In the genomic region with DNA sequence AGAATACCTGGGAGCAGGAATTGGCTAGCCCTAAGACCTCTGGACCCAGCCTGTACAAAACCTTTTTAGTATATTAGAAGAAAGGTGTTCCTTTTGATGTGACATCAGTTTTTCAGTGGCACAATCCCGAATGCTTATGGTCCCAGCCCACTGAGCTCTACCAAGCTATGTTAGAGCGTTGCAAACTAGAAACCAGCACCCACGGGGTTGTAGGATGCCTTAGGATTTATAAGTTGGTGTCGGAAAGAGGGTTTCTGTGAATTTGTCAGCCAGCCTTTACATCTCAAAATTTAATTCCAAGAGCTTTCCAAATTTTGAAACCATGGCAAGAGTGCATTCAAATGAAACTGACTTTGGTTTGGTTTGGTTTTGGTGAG, we compare ENCODE assay signal across 8 cellular contexts. TPM values are rescaled to one million over a fixed set of nuclear protein-coding genes. Genes with fewer than 3 reads are reported as not detected.
A peak's percentile ranks its signal among the peaks of the same experiment; 100 is the strongest.
DNase-seq lines count a peak whose midpoint lies in the region; ATAC-seq and TF ChIP-seq lines count a peak whose summit lies in the region.

No MANE protein-coding gene starts in this region.

- TF ChIP-seq CTCF in WTC11 (IDR thresholded peaks at IDR 0.05): no peak

- H3K4me3 ChIP-seq in right cardiac atrium (ENCODE audit: low read length): peak overlapping the region; percentile 81

- peak; percentile 48 for DNase-seq in DMS 273 treated with DMSO at 0.1 percent for 48 hours (lab: John Stamatoyannopoulos, UW)
- DNase-seq in DMS 273 (lab: John Stamatoyannopoulos, UW; ENCODE audit: unreplicated experiment): no peak
- no peak for DNase-seq in WTC11 (ENCODE audit: low spot score)
- no peak for DNase-seq in right cardiac atrium
- DNase-seq in NCI-H1092 treated with DMSO at 0.1 percent for 48 hours (lab: John Stamatoyannopoulos, UW): no peak
- no peak for DNase-seq in COLO829 (ENCODE audit: low spot score)

- H3K27ac Mint-ChIP-seq in WTC11: no peak overlapping the region
- H3K27ac Mint-ChIP-seq in stimulated activated memory B cell treated with anti-CD40 and anti-IgM and Interleukin-4, amounts not matched to agents 10 μg/mL and 1 μg/mL and 100 μg/mL, for 72 hours: no peak overlapping the region

- H3K4me1 ChIP-seq in right cardiac atrium (ENCODE audit: control insufficient read depth, insufficient read depth, low read length): no peaks in the 10 kb centered on the region

- H3K27me3 Mint-ChIP-seq in WTC11 (ENCODE audit: low read depth): peaks cover 51% of the 10 kb centered on the region
- H3K27me3 Mint-ChIP-seq in stimulated activated memory B cell treated with anti-CD40 and anti-IgM and Interleukin-4, amounts not matched to agents 10 μg/mL and 1 μg/mL and 100 μg/mL, for 72 hours: no peaks in the 10 kb centered on the region

- ATAC-seq in HG03025 (IDR thresholded peaks at IDR 0.05; ENCODE audit: low FRiP score, unreplicated experiment) (peak; percentile 11), WTC11 (peak; percentile 8), right cardiac atrium (peak; percentile 32 to 42)
- no peak for ATAC-seq in stimulated activated memory B cell treated with anti-CD40 and anti-IgM and Interleukin-4, amounts not matched to agents 10 μg/mL and 1 μg/mL and 100 μg/mL, for 72 hours

- intact Hi-C loops in right cardiac atrium (cut with DNase I): no loop called here

- no peak overlapping the region for H3K27ac ChIP-seq in right cardiac atrium (ENCODE audit: low read length)

- peaks cover 18% of the 10 kb centered on the region for H3K4me1 Mint-ChIP-seq in WTC11
- H3K4me1 Mint-ChIP-seq in stimulated activated memory B cell treated with anti-CD40 and anti-IgM and Interleukin-4, amounts not matched to agents 10 μg/mL and 1 μg/mL and 100 μg/mL, for 72 hours: peaks cover 25% of the 10 kb centered on the region

- no peaks in the 10 kb centered on the region for H3K9me3 Mint-ChIP-seq in WTC11
- H3K9me3 Mint-ChIP-seq in stimulated activated memory B cell treated with anti-CD40 and anti-IgM and Interleukin-4, amounts not matched to agents 10 μg/mL and 1 μg/mL and 100 μg/mL, for 72 hours: no peaks in the 10 kb centered on the region

- no peaks in the 10 kb centered on the region for H3K27me3 ChIP-seq in right cardiac atrium (ENCODE audit: control insufficient read depth, insufficient read depth)

- H3K9me3 ChIP-seq in right cardiac atrium (ENCODE audit: control insufficient read depth, low read length): no peaks in the 10 kb centered on the region

- H3K4me3 Mint-ChIP-seq in WTC11: peak overlapping the region; percentile 65
- H3K4me3 Mint-ChIP-seq in stimulated activated memory B cell treated with anti-CD40 and anti-IgM and Interleukin-4, amounts not matched to agents 10 μg/mL and 1 μg/mL and 100 μg/mL, for 72 hours: peak overlapping the region; percentile 87

- POLR2A ChIA-PET in WTC11 (lab: Charles Lee): interaction anchor here (1.0 to 1.1 kb wide), 2 partner anchors 19 to 91 kb away, joined by 3 to 4 read pairs; no protein-coding TSS in a partner anchor

- CTCF ChIA-PET in WTC11 (lab: Charles Lee): interaction anchor here (1.0 to 1.8 kb wide), 5 partner anchors 36 to 337 kb away, joined by 3 to 24 read pairs (median 7); a partner anchor contains a TSS

- peaks cover 19% of the 10 kb centered on the region for H3K36me3 Mint-ChIP-seq in WTC11
- H3K36me3 Mint-ChIP-seq in stimulated activated memory B cell treated with anti-CD40 and anti-IgM and Interleukin-4, amounts not matched to agents 10 μg/mL and 1 μg/mL and 100 μg/mL, for 72 hours: no peaks in the 10 kb centered on the region

- WGBS in right cardiac atrium: 4% methylated on average over 4 of the region's 4 CpGs

TF ChIP-seq in WTC11, 78 proteins besides CTCF, POLR2A, EP300 and RAD21 (continues in another document):
- no peak for TF ChIP-seq ESRRA (CRISPR knock-in tag; IDR thresholded peaks at IDR 0.05; ENCODE audit: borderline replicate concordance)
- TF ChIP-seq, protein P1, sequence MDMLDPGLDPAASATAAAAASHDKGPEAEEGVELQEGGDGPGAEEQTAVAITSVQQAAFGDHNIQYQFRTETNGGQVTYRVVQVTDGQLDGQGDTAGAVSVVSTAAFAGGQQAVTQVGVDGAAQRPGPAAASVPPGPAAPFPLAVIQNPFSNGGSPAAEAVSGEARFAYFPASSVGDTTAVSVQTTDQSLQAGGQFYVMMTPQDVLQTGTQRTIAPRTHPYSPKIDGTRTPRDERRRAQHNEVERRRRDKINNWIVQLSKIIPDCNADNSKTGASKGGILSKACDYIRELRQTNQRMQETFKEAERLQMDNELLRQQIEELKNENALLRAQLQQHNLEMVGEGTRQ (CRISPR knock-in tag; IDR thresholded peaks at IDR 0.05): no peak
- TF ChIP-seq, protein P2, sequence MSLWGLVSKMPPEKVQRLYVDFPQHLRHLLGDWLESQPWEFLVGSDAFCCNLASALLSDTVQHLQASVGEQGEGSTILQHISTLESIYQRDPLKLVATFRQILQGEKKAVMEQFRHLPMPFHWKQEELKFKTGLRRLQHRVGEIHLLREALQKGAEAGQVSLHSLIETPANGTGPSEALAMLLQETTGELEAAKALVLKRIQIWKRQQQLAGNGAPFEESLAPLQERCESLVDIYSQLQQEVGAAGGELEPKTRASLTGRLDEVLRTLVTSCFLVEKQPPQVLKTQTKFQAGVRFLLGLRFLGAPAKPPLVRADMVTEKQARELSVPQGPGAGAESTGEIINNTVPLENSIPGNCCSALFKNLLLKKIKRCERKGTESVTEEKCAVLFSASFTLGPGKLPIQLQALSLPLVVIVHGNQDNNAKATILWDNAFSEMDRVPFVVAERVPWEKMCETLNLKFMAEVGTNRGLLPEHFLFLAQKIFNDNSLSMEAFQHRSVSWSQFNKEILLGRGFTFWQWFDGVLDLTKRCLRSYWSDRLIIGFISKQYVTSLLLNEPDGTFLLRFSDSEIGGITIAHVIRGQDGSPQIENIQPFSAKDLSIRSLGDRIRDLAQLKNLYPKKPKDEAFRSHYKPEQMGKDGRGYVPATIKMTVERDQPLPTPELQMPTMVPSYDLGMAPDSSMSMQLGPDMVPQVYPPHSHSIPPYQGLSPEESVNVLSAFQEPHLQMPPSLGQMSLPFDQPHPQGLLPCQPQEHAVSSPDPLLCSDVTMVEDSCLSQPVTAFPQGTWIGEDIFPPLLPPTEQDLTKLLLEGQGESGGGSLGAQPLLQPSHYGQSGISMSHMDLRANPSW (CRISPR knock-in tag; conservative IDR thresholded peaks at IDR 0.05; ENCODE audit: low read depth): no peak
- TF ChIP-seq, protein P3, sequence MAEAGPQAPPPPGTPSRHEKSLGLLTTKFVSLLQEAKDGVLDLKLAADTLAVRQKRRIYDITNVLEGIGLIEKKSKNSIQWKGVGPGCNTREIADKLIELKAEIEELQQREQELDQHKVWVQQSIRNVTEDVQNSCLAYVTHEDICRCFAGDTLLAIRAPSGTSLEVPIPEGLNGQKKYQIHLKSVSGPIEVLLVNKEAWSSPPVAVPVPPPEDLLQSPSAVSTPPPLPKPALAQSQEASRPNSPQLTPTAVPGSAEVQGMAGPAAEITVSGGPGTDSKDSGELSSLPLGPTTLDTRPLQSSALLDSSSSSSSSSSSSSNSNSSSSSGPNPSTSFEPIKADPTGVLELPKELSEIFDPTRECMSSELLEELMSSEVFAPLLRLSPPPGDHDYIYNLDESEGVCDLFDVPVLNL (CRISPR knock-in tag; IDR thresholded peaks at IDR 0.05; ENCODE audit: borderline replicate concordance, low read depth): no peak
- TF ChIP-seq, protein P4, sequence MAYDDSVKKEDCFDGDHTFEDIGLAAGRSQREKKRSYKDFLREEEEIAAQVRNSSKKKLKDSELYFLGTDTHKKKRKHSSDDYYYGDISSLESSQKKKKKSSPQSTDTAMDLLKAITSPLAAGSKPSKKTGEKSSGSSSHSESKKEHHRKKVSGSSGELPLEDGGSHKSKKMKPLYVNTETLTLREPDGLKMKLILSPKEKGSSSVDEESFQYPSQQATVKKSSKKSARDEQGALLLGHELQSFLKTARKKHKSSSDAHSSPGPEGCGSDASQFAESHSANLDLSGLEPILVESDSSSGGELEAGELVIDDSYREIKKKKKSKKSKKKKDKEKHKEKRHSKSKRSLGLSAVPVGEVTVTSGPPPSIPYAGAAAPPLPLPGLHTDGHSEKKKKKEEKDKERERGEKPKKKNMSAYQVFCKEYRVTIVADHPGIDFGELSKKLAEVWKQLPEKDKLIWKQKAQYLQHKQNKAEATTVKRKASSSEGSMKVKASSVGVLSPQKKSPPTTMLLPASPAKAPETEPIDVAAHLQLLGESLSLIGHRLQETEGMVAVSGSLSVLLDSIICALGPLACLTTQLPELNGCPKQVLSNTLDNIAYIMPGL (CRISPR knock-in tag; IDR thresholded peaks at IDR 0.05): no peak
- no peak for TF ChIP-seq CBFB (CRISPR knock-in tag; IDR thresholded peaks at IDR 0.05; ENCODE audit: low read depth)
- no peak for TF ChIP-seq ZNF671 (CRISPR knock-in tag; IDR thresholded peaks at IDR 0.05)
- TF ChIP-seq RELA (CRISPR knock-in tag; IDR thresholded peaks at IDR 0.05; ENCODE audit: borderline replicate concordance): no peak
- no peak for TF ChIP-seq CREB1 (CRISPR knock-in tag; IDR thresholded peaks at IDR 0.05)
- TF ChIP-seq, protein P5, sequence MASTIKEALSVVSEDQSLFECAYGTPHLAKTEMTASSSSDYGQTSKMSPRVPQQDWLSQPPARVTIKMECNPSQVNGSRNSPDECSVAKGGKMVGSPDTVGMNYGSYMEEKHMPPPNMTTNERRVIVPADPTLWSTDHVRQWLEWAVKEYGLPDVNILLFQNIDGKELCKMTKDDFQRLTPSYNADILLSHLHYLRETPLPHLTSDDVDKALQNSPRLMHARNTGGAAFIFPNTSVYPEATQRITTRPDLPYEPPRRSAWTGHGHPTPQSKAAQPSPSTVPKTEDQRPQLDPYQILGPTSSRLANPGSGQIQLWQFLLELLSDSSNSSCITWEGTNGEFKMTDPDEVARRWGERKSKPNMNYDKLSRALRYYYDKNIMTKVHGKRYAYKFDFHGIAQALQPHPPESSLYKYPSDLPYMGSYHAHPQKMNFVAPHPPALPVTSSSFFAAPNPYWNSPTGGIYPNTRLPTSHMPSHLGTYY (CRISPR knock-in tag; IDR thresholded peaks at IDR 0.05): no peak
- TF ChIP-seq ZNF219 (CRISPR knock-in tag; IDR thresholded peaks at IDR 0.05; ENCODE audit: borderline replicate concordance): no peak
- TF ChIP-seq RORB (CRISPR knock-in tag; IDR thresholded peaks at IDR 0.05): no peak
- TF ChIP-seq NR1H2 (CRISPR knock-in tag; IDR thresholded peaks at IDR 0.05): no peak
- no peak for TF ChIP-seq JAZF1 (CRISPR knock-in tag; IDR thresholded peaks at IDR 0.05)

RNA-seq across cellular contexts. Expression of a gene that starts 0.5 kb away (rescaled TPM):
- total RNA-seq in WTC11 (2021) (77.3 to 84.0 TPM (median 78.7 TPM) in 3 replicates), right cardiac atrium (10 to 100 TPM; 58.9 to 71.1 (median 63.6) TPM)
- polyA plus RNA-seq in right cardiac atrium: 24.4 TPM

RNA-seq across cellular contexts. Expression of a gene that starts 41.1 kb away (rescaled TPM):
- total RNA-seq in WTC11 (2021) (not detected in 3 replicates), right cardiac atrium (not detected)
- polyA plus RNA-seq in right cardiac atrium: not detected
